ENCODE assay signal across 14 cellular contexts in the genomic region with DNA sequence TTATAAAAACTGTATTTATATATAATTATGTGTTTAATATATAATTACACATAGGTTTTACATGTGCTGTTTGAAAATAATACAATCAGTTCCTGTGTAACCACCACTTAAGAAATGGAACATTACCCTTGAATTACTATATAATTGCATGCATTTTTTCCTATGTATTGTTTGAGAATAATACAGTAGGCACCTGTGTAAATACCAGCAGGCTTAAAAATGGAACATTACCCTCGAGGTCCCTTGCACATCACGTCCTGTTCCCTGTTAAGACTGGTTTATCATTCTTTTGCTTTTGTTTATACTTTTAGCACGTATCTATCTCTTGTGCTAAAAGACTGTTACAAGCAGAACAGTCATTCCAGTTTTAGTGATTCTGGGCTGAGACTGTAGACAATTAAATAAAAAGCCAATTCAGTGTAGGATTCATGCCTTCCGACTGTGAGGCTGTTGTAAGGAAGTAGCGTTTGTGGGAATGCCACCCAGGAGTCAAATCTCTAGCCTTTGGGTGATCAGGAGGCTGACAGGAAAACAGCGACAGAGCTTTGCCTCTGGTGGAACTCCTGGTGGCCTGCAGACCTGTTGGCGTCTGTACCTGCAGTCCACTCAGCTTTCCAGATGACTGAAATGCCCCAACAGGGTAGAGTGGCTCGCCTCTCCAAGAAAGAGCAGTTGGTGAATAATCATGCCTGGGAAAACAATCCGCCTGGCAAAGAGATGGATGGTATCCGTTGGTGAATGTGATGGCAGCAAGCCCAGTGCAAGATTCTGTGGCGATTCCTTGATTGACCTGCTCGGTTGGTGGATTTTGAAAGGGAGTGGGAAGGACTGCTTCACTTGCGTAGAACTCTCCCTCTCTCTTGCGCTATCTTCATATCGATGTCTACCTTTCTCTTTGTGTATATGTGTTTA. TPM values are rescaled to one million over a fixed set of nuclear protein-coding genes. Genes with fewer than 3 reads are reported as not detected.
DNase-seq lines count a peak whose midpoint lies in the region; ATAC-seq and TF ChIP-seq lines count a peak whose summit lies in the region.
"Had no signal": no experiment of that assay in that cellular context is flagged by ENCODE, and none has a peak within 500 bp of the region (broad histone marks: within the 10 kb centered on the region; RNA-seq: fewer than 3 reads in every experiment).

No MANE protein-coding gene starts in this region.

- H3K4me3 Mint-ChIP-seq in T-helper 17 cell (no peak overlapping the region), glutamatergic neuron (ENCODE audit: unreplicated experiment) (no peak overlapping the region)

- TF ChIP-seq CTCF in fibroblast of villous mesenchyme (IDR thresholded peaks at IDR 0.05; ENCODE audit: insufficient read depth, low read depth, low read length) (no peak), glutamatergic neuron (IDR thresholded peaks at IDR 0.05; ENCODE audit: partially characterized antibody, unreplicated experiment) (no peak)

- no peaks in the 10 kb centered on the region for H3K9me3 ChIP-seq in T-helper 17 cell (ENCODE audit: control insufficient read depth, low read length, poor library complexity, severe bottlenecking)
- H3K9me3 ChIP-seq: vagina had no signal

- H3K27ac Mint-ChIP-seq in T-helper 17 cell (no peak overlapping the region), glutamatergic neuron (ENCODE audit: unreplicated experiment) (no peak overlapping the region)

- DNase-seq in DMS 273 treated with DMSO at 0.1 percent for 48 hours (lab: John Stamatoyannopoulos, UW) (peak; percentile 60), NCI-H1417 treated with DMSO at 0.1 percent for 48 hours (lab: John Stamatoyannopoulos, UW) (peak; percentile 98), NCI-H69 (lab: John Stamatoyannopoulos, UW) (peak; percentile 92), fibroblast of villous mesenchyme (ENCODE audit: low read depth) (peak; percentile 36), T-helper 17 cell (no peak), glutamatergic neuron (no peak)
- no peak for DNase-seq in activated CD4-positive, CD25-positive, alpha-beta regulatory T cell (lab: John Stamatoyannopoulos, UW)
- DNase-seq: activated CD4-positive, alpha-beta T cell treated with anti-CD3 and anti-CD28 coated beads, Interleukin-2, amount 50 U/mL, for 1 hour; EL; HCEC 1CT; NCI-H526 had no signal

- H3K27me3 Mint-ChIP-seq in T-helper 17 cell (no peaks in the 10 kb centered on the region), glutamatergic neuron (ENCODE audit: unreplicated experiment) (peaks cover 2% of the 10 kb centered on the region)

- no peak overlapping the region for H3K4me3 ChIP-seq in fibroblast of villous mesenchyme (ENCODE audit: low read depth, low read length)
- H3K4me3 ChIP-seq: lung, vagina had no signal

- H3K36me3 Mint-ChIP-seq in T-helper 17 cell (ENCODE audit: low read depth) (peaks cover 3% of the 10 kb centered on the region), glutamatergic neuron (ENCODE audit: unreplicated experiment) (peaks cover 7% of the 10 kb centered on the region)

- peaks cover 16% of the 10 kb centered on the region for H3K9me3 Mint-ChIP-seq in glutamatergic neuron (ENCODE audit: unreplicated experiment)

- H3K4me1 Mint-ChIP-seq in T-helper 17 cell, result peaks cover 7% of the 10 kb centered on the region
- peaks cover 38% of the 10 kb centered on the region for H3K4me1 Mint-ChIP-seq in glutamatergic neuron (ENCODE audit: low read depth, unreplicated experiment)

- no peak for ATAC-seq in activated CD4-positive, CD25-positive, alpha-beta regulatory T cell treated with anti-CD3 and anti-CD28 coated beads, Interleukin-2, amount 50 U/mL, for 24 hours
- no peak for ATAC-seq in T-helper 17 cell

RNA-seq across cellular contexts. Expression of a gene that starts 58.0 kb away (rescaled TPM):
- 9.9 and 10.0 TPM in 2 replicates for total RNA-seq in fibroblast of villous mesenchyme
- total RNA-seq in T-helper 17 cell, result 10 to 100 TPM; 16.2 to 17.4 TPM
- 9.1 TPM for total RNA-seq in glutamatergic neuron (ENCODE audit: unreplicated experiment)

Comparison
In these comparisons a context has a peak if more than half of its experiments do, and no peak if none do; other contexts are left out.
1. DNase-seq: peak in DMS 273 treated with DMSO at 0.1 percent for 48 hours (single experiment), NCI-H1417 treated with DMSO at 0.1 percent for 48 hours (single experiment), NCI-H69 (single experiment) and fibroblast of villous mesenchyme (single experiment); none in T-helper 17 cell (0 of 3), activated CD4-positive, CD25-positive, alpha-beta regulatory T cell (0 of 4) and glutamatergic neuron (single experiment).